ENCODE assay signal across 18 cellular contexts in the genomic region with DNA sequence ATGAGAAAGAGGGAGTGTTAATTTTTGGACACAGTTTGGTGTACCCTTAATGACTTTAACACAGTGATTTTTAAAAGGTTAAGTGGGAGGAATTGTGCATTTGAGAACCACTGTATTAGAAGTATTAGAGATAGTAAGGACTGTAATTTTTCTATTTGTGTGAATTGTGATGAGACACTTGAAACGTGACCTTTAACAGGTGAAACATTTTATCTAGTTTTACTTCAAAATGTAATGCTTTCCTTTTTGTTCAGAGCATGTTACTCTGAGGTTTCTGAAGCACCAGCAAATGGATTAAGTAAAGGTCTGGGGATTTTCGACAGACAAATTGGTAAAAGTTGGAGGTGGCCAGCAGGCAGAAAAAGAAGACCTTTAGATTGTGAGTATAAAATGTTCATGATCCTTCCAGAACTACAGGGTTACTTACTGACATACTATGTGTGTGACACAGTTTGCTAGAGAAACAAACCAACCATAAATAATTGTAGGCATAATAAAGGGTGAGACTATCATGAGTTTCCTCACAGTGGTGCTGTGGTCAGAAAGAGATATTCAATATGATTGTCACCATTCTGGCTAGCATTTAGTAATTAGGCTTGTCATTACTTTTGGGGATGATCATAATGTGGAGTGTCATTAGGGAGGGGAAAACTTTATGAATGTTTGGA. TPM values are rescaled to one million over a fixed set of nuclear protein-coding genes. Genes with fewer than 3 reads are reported as not detected.
DNase-seq lines count a peak whose midpoint lies in the region; ATAC-seq and TF ChIP-seq lines count a peak whose summit lies in the region.
"Had no signal": no experiment of that assay in that cellular context is flagged by ENCODE, and none has a peak within 500 bp of the region (broad histone marks: within the 10 kb centered on the region; RNA-seq: fewer than 3 reads in every experiment).

No MANE protein-coding gene starts in this region.

- H3K4me1 ChIP-seq in tibial nerve: peaks cover 0 to 31% (median under 1%) of the 10 kb centered on the region in 4 donors

- no peak for TF ChIP-seq EP300 in tibial nerve (IDR thresholded peaks at IDR 0.05)

- no peak overlapping the region for H3K4me3 Mint-ChIP-seq in natural killer cell treated with Interleukin-12 subunit alpha and Interleukin-12 subunit beta and Interleukin-15 and Interleukin-18, amount 100 ng/mL, for 72 hours
- H3K4me3 Mint-ChIP-seq: effector memory CD8-positive, alpha-beta T cell had no signal

- no peaks in the 10 kb centered on the region for H3K9me3 ChIP-seq in tibial nerve
- H3K9me3 ChIP-seq: gastroesophageal sphincter, upper lobe of left lung had no signal

- no peak for TF ChIP-seq POLR2A in tibial nerve (IDR thresholded peaks at IDR 0.05)

- no peaks in the 10 kb centered on the region for H3K36me3 Mint-ChIP-seq in natural killer cell treated with Interleukin-12 subunit alpha and Interleukin-12 subunit beta and Interleukin-15 and Interleukin-18, amount 100 ng/mL, for 72 hours

- H3K9me3 Mint-ChIP-seq in natural killer cell treated with Interleukin-12 subunit alpha and Interleukin-12 subunit beta and Interleukin-15 and Interleukin-18, amount 100 ng/mL, for 72 hours: no peaks in the 10 kb centered on the region
- H3K9me3 Mint-ChIP-seq: effector memory CD8-positive, alpha-beta T cell had no signal

- H3K27ac ChIP-seq in tibial nerve: no peak overlapping the region
- H3K27ac ChIP-seq: BLaER1 treated with 17β-estradiol and CSF1 and Interleukin-3, amounts not matched to agents 10 nM and 100 nM; gastroesophageal sphincter; KMS-11; upper lobe of left lung had no signal

- no peaks in the 10 kb centered on the region for H3K27me3 ChIP-seq in tibial nerve
- H3K27me3 ChIP-seq: BLaER1 treated with 17β-estradiol and CSF1 and Interleukin-3, amounts not matched to agents 10 nM and 100 nM; gastroesophageal sphincter; upper lobe of left lung had no signal

- peak overlapping the region; percentile 5 to 24 for H3K27ac Mint-ChIP-seq in natural killer cell treated with Interleukin-12 subunit alpha and Interleukin-12 subunit beta and Interleukin-15 and Interleukin-18, amount 100 ng/mL, for 72 hours

- DNase-seq in EH (ENCODE audit: low read depth) (peak; percentile 56), GM20000 (ENCODE audit: low spot score) (peak; percentile 19), astrocyte of the hippocampus (ENCODE audit: low read depth, low spot score) (peak; percentile 32), DMS153 (lab: John Stamatoyannopoulos, UW) (no peak), tibial nerve (ENCODE audit: low spot score in 2 of 2) (no peak), NCI-H2196 (lab: John Stamatoyannopoulos, UW; ENCODE audit: unreplicated experiment) (no peak)
- no peak for DNase-seq in natural killer cell treated with Interleukin-12 subunit alpha and Interleukin-12 subunit beta and Interleukin-15 and Interleukin-18, amount 100 ng/mL, for 72 hours (ENCODE audit: low spot score)
- DNase-seq: activated CD4-positive, CD25-positive, alpha-beta regulatory T cell treated with anti-CD3 and anti-CD28 coated beads, Interleukin-2, amount 50 U/mL, for 72 hours; activated T-cell treated with anti-CD3 and anti-CD28 coated beads, Interleukin-2, amount 50 U/mL, for 48 hours; effector memory CD8-positive, alpha-beta T cell; NCI-H510A treated with DMSO at 0.1 percent for 48 hours; PC-3; stimulated activated CD4-positive, alpha-beta T cell treated with anti-CD3 and anti-CD28 coated beads, Interleukin-1b, Interleukin-23, amount 100 ng/mL, for 48 hours; SW 1271; upper lobe of left lung had no signal

- H3K36me3 ChIP-seq in tibial nerve: peaks cover 0 to 27% (median 0%) of the 10 kb centered on the region in 3 donors
- H3K36me3 ChIP-seq: gastroesophageal sphincter had no signal

- TF ChIP-seq CTCF in GM20000 (IDR thresholded peaks at IDR 0.05; ENCODE audit: extremely low read depth, missing control alignments) (no peak), tibial nerve (IDR thresholded peaks at IDR 0.05) (no peak)

- no peaks in the 10 kb centered on the region for H3K27me3 Mint-ChIP-seq in natural killer cell treated with Interleukin-12 subunit alpha and Interleukin-12 subunit beta and Interleukin-15 and Interleukin-18, amount 100 ng/mL, for 72 hours
- H3K27me3 Mint-ChIP-seq: effector memory CD8-positive, alpha-beta T cell had no signal

- H3K4me1 Mint-ChIP-seq in natural killer cell treated with Interleukin-12 subunit alpha and Interleukin-12 subunit beta and Interleukin-15 and Interleukin-18, amount 100 ng/mL, for 72 hours (ENCODE audit: low read depth in 2 of 2): peaks cover 51 to 60% of the 10 kb centered on the region in 2 donors

- ATAC-seq in natural killer cell treated with Interleukin-12 subunit alpha and Interleukin-12 subunit beta and Interleukin-15 and Interleukin-18, amount 100 ng/mL, for 72 hours: peak in 1 of 2 donors; percentile 36
- ATAC-seq: effector memory CD8-positive, alpha-beta T cell; gastroesophageal sphincter; PC-3 had no signal

- 62 to 77% methylated on average over 2 of the region's 2 CpGs for WGBS in tibial nerve, 2 donors

- no peak overlapping the region for H3K4me3 ChIP-seq in tibial nerve
- H3K4me3 ChIP-seq: BLaER1 treated with 17β-estradiol and CSF1 and Interleukin-3, amounts not matched to agents 10 nM and 100 nM; gastroesophageal sphincter; upper lobe of left lung had no signal

RNA-seq across cellular contexts. Expression of gene LCOR, which starts 26.1 kb away (rescaled TPM):
- 10 to 100 TPM; 58.7 to 70.2 TPM for total RNA-seq in natural killer cell treated with Interleukin-12 subunit alpha and Interleukin-12 subunit beta and Interleukin-15 and Interleukin-18, amount 100 ng/mL, for 72 hours
- 10 to 100 TPM; 19.8 to 25.1 (median 21.7) TPM for total RNA-seq in tibial nerve

Comparison
In these comparisons a context has a peak if more than half of its experiments do, and no peak if none do; other contexts are left out.
1. DNase-seq: peak in EH (single experiment), GM20000 (single experiment) and astrocyte of the hippocampus (single experiment); none in natural killer cell treated with Interleukin-12 subunit alpha and Interleukin-12 subunit beta and Interleukin-15 and Interleukin-18, amount 100 ng/mL, for 72 hours (single experiment), DMS153 (single experiment), tibial nerve (0 of 2) and NCI-H2196 (single experiment).